In the genomic region with DNA sequence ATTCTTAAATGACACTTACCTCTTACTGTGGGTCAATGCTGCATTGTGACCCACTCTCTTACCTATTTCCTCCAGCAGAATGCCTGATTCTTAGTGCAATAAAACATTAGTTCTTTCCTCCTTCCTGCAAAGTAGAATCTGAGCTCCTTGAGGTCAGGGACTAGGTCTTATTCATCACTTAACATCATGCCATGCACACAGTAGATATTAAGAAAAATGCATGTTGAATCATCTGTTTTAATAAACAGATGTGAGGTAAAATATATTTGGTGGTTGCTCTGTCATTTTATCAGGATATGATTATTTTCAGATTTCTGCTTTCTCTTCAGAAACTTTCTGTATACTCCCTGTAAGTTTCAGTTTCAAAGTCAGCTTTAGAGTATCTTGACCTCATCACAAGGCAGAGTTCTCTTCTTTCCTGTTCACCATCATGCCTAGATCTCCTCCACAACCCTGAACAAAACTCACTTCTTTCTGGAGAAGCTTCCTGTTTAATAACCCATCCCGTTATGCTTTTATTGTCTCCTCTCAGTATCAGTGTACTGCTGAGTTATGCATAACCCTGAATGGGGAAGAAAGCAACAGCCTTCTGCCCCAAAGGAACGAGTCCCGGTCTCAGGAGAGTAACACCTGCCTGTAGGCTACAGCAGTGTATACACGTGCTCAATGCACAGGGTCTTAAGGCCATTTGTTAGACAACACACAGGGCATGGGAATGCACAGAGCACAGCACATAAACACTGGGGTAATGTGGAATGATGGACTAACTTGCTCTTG, we compare ENCODE assay signal across 1 cellular context.
TF ChIP-seq lines count a peak whose summit lies in the region.

No MANE protein-coding gene starts in this region.

TF ChIP-seq in HepG2, 621 proteins besides CTCF, POLR2A, EP300 and RAD21 (continued from another document and continues in another):
- TF ChIP-seq, protein P1, sequence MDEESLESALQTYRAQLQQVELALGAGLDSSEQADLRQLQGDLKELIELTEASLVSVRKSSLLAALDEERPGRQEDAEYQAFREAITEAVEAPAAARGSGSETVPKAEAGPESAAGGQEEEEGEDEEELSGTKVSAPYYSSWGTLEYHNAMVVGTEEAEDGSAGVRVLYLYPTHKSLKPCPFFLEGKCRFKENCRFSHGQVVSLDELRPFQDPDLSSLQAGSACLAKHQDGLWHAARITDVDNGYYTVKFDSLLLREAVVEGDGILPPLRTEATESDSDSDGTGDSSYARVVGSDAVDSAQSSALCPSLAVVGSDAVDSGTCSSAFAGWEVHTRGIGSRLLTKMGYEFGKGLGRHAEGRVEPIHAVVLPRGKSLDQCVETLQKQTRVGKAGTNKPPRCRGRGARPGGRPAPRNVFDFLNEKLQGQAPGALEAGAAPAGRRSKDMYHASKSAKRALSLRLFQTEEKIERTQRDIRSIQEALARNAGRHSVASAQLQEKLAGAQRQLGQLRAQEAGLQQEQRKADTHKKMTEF (CRISPR knock-in tag; IDR thresholded peaks at IDR 0.05): no peak
- TF ChIP-seq AGO2 (optimal IDR thresholded peaks at IDR 0.05; ENCODE audit: low read depth, low read length): no peak
- peak; percentile 51; the same call in 1 of the 2 replicates for TF ChIP-seq MED13 (CRISPR knock-in tag; IDR thresholded peaks at IDR 0.05)
- no peak for TF ChIP-seq TCF7 (IDR thresholded peaks at IDR 0.05; ENCODE audit: low read depth)
- no peak for TF ChIP-seq DZIP1 (CRISPR knock-in tag; IDR thresholded peaks at IDR 0.05)
- TF ChIP-seq ZNF44 (CRISPR knock-in tag; IDR thresholded peaks at IDR 0.05): 0 out of 2 replicates have a peak, but pooled peaks have one; percentile 30
- no peak for TF ChIP-seq NFRKB (IDR thresholded peaks at IDR 0.05)
- TF ChIP-seq ZNF383 (CRISPR knock-in tag; IDR thresholded peaks at IDR 0.05; ENCODE audit: borderline replicate concordance): no peak
- TF ChIP-seq, protein P2, sequence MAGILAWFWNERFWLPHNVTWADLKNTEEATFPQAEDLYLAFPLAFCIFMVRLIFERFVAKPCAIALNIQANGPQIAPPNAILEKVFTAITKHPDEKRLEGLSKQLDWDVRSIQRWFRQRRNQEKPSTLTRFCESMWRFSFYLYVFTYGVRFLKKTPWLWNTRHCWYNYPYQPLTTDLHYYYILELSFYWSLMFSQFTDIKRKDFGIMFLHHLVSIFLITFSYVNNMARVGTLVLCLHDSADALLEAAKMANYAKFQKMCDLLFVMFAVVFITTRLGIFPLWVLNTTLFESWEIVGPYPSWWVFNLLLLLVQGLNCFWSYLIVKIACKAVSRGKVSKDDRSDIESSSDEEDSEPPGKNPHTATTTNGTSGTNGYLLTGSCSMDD (CRISPR knock-in tag; IDR thresholded peaks at IDR 0.05): no peak
- peak; percentile 40; the same call in 1 of the 2 replicates for TF ChIP-seq HNF4A (CRISPR knock-in tag; IDR thresholded peaks at IDR 0.05)
- TF ChIP-seq GATA4 (IDR thresholded peaks at IDR 0.05; ENCODE audit: borderline replicate concordance, low read depth): no peak
- no peak for TF ChIP-seq WIZ (CRISPR knock-in tag; IDR thresholded peaks at IDR 0.05)
- TF ChIP-seq FLYWCH1 (CRISPR knock-in tag; IDR thresholded peaks at IDR 0.05): no peak
- no peak for TF ChIP-seq FOXA1 (IDR thresholded peaks at IDR 0.05)
- peak; percentile 34; the same call in 1 of the 2 replicates for TF ChIP-seq FOXA1 (CRISPR knock-in tag; IDR thresholded peaks at IDR 0.05)
- peak; percentile 52; the same call in 1 of the 2 replicates for TF ChIP-seq NKX3-1 (CRISPR knock-in tag; IDR thresholded peaks at IDR 0.05)
- no peak for TF ChIP-seq ZBTB34 (CRISPR knock-in tag; IDR thresholded peaks at IDR 0.05)
- no peak for TF ChIP-seq CHD4 (IDR thresholded peaks at IDR 0.05; ENCODE audit: borderline replicate concordance, low read length)
- TF ChIP-seq ZNF274 (CRISPR knock-in tag; IDR thresholded peaks at IDR 0.05): 0 out of 2 replicates have a peak, but pooled peaks have one; percentile 26
- TF ChIP-seq ZKSCAN1 (IDR thresholded peaks at IDR 0.05; ENCODE audit: low read length): no peak
- TF ChIP-seq PREB (CRISPR knock-in tag; IDR thresholded peaks at IDR 0.05): no peak
- TF ChIP-seq HOXA5 (CRISPR knock-in tag; IDR thresholded peaks at IDR 0.05): no peak
- no peak for TF ChIP-seq HNRNPUL1 (IDR thresholded peaks at IDR 0.05; ENCODE audit: low read depth, low read length)
- no peak for TF ChIP-seq SP1 (IDR thresholded peaks at IDR 0.05)
- TF ChIP-seq SP1 (CRISPR knock-in tag; IDR thresholded peaks at IDR 0.05): no peak
- TF ChIP-seq ZNF326 (CRISPR knock-in tag; IDR thresholded peaks at IDR 0.05; ENCODE audit: borderline replicate concordance): no peak
- no peak for TF ChIP-seq ZNF850 (CRISPR knock-in tag; conservative IDR thresholded peaks at IDR 0.05)
- TF ChIP-seq HHEX (CRISPR knock-in tag; IDR thresholded peaks at IDR 0.05): no peak
- TF ChIP-seq NFKB2 (CRISPR knock-in tag; IDR thresholded peaks at IDR 0.05; ENCODE audit: borderline replicate concordance): no peak
- TF ChIP-seq, protein P3, sequence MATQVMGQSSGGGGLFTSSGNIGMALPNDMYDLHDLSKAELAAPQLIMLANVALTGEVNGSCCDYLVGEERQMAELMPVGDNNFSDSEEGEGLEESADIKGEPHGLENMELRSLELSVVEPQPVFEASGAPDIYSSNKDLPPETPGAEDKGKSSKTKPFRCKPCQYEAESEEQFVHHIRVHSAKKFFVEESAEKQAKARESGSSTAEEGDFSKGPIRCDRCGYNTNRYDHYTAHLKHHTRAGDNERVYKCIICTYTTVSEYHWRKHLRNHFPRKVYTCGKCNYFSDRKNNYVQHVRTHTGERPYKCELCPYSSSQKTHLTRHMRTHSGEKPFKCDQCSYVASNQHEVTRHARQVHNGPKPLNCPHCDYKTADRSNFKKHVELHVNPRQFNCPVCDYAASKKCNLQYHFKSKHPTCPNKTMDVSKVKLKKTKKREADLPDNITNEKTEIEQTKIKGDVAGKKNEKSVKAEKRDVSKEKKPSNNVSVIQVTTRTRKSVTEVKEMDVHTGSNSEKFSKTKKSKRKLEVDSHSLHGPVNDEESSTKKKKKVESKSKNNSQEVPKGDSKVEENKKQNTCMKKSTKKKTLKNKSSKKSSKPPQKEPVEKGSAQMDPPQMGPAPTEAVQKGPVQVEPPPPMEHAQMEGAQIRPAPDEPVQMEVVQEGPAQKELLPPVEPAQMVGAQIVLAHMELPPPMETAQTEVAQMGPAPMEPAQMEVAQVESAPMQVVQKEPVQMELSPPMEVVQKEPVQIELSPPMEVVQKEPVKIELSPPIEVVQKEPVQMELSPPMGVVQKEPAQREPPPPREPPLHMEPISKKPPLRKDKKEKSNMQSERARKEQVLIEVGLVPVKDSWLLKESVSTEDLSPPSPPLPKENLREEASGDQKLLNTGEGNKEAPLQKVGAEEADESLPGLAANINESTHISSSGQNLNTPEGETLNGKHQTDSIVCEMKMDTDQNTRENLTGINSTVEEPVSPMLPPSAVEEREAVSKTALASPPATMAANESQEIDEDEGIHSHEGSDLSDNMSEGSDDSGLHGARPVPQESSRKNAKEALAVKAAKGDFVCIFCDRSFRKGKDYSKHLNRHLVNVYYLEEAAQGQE (IDR thresholded peaks at IDR 0.05; ENCODE audit: borderline replicate concordance in 1 of 2, low read depth in 1 of 2, low read length in 2 of 2): no peak
- TF ChIP-seq ZNF460 (CRISPR knock-in tag; IDR thresholded peaks at IDR 0.05; ENCODE audit: borderline replicate concordance): no peak
- no peak for TF ChIP-seq ZNF556 (CRISPR knock-in tag; IDR thresholded peaks at IDR 0.05; ENCODE audit: borderline replicate concordance)
- TF ChIP-seq GPN1 (CRISPR knock-in tag; IDR thresholded peaks at IDR 0.05; ENCODE audit: borderline replicate concordance): no peak
- no peak for TF ChIP-seq MBNL3 (CRISPR knock-in tag; conservative IDR thresholded peaks at IDR 0.05)
- TF ChIP-seq ZBTB38 (CRISPR knock-in tag; IDR thresholded peaks at IDR 0.05): no peak
- no peak for TF ChIP-seq ZNF768 (CRISPR knock-in tag; IDR thresholded peaks at IDR 0.05)
- peak; percentile 72; the same call in 1 of the 2 replicates for TF ChIP-seq ZNF292 (CRISPR knock-in tag; IDR thresholded peaks at IDR 0.05; ENCODE audit: borderline replicate concordance, low read depth)
- no peak for TF ChIP-seq IRF1 (CRISPR knock-in tag; IDR thresholded peaks at IDR 0.05; ENCODE audit: low read depth)
- TF ChIP-seq RNF2 (conservative IDR thresholded peaks at IDR 0.05; ENCODE audit: low read depth): no peak
- no peak for TF ChIP-seq KAT2B (IDR thresholded peaks at IDR 0.05; ENCODE audit: borderline replicate concordance, low read depth, low read length)
- TF ChIP-seq ZNF180 (CRISPR knock-in tag; IDR thresholded peaks at IDR 0.05; ENCODE audit: borderline replicate concordance, low read depth): no peak
- TF ChIP-seq ZFP41 (CRISPR knock-in tag; IDR thresholded peaks at IDR 0.05; ENCODE audit: borderline replicate concordance): no peak
- no peak for TF ChIP-seq NAIF1 (CRISPR knock-in tag; IDR thresholded peaks at IDR 0.05; ENCODE audit: borderline replicate concordance)
- no peak for TF ChIP-seq ZNF672 (CRISPR knock-in tag; IDR thresholded peaks at IDR 0.05)
- TF ChIP-seq, protein P4, sequence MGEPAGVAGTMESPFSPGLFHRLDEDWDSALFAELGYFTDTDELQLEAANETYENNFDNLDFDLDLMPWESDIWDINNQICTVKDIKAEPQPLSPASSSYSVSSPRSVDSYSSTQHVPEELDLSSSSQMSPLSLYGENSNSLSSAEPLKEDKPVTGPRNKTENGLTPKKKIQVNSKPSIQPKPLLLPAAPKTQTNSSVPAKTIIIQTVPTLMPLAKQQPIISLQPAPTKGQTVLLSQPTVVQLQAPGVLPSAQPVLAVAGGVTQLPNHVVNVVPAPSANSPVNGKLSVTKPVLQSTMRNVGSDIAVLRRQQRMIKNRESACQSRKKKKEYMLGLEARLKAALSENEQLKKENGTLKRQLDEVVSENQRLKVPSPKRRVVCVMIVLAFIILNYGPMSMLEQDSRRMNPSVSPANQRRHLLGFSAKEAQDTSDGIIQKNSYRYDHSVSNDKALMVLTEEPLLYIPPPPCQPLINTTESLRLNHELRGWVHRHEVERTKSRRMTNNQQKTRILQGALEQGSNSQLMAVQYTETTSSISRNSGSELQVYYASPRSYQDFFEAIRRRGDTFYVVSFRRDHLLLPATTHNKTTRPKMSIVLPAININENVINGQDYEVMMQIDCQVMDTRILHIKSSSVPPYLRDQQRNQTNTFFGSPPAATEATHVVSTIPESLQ (CRISPR knock-in tag; conservative IDR thresholded peaks at IDR 0.05): no peak
